ENCODE assay signal across 8 cellular contexts in the genomic region with DNA sequence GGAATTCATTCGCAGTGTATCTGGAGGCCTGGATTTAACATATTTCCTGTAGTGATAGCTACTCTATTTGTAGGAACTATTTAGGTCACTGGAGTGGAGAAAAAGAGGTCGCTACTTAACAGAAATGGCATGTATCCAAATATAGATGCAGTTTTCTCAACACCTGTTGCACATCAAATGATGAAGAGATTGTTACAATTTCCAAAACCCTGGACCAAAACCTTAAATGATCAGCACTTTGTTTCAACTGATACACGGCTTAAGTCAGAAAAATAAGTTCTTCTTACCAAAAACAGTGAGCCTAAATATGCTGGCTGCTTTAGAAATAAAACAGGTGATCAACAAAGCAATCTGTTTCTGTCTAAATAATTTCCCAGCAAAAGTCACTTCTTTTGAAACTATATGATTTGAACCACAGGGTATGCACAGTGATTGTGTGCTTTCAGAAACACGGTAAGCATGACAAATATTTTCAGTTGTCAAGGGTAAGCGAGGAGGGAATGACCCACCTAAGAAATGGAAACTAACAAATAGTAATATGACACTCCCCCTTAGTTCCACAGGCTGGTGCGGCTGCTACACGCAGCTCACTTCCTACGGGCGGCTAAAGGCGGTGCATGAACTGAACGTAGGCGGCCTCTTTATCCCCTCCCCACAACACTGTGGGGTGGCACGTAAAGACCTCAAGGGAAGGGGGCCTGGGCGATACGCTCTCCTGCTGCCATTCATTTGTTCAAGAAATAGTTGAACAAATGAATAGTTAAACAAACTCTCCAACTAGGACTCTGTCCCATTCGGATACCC. TPM values are rescaled to one million over a fixed set of nuclear protein-coding genes. Genes with fewer than 3 reads are reported as not detected.
DNase-seq lines count a peak whose midpoint lies in the region; ATAC-seq and TF ChIP-seq lines count a peak whose summit lies in the region.

No MANE protein-coding gene starts in this region.

- peaks cover 18% of the 10 kb centered on the region in 2 donors for H3K27me3 Mint-ChIP-seq in stimulated activated naive B cell treated with anti-CD40 and anti-IgM and Interleukin-4, amounts not matched to agents 10 μg/mL and 1 μg/mL and 100 μg/mL, for 72 hours

- peak overlapping the region; percentile 97 for H3K27ac Mint-ChIP-seq in stimulated activated naive B cell treated with anti-CD40 and anti-IgM and Interleukin-4, amounts not matched to agents 10 μg/mL and 1 μg/mL and 100 μg/mL, for 72 hours

- H3K4me3 Mint-ChIP-seq in stimulated activated naive B cell treated with anti-CD40 and anti-IgM and Interleukin-4, amounts not matched to agents 10 μg/mL and 1 μg/mL and 100 μg/mL, for 72 hours = peak overlapping the region; percentile 92 to 94

- no peak for TF ChIP-seq CTCF in epithelial cell of proximal tubule (conservative IDR thresholded peaks at IDR 0.05; ENCODE audit: low read depth, low read length)

- H3K36me3 Mint-ChIP-seq in stimulated activated naive B cell treated with anti-CD40 and anti-IgM and Interleukin-4, amounts not matched to agents 10 μg/mL and 1 μg/mL and 100 μg/mL, for 72 hours = peaks cover 33 to 40% of the 10 kb centered on the region in 2 donors

- H3K4me3 ChIP-seq in epithelial cell of proximal tubule (ENCODE audit: low read depth, low read length) = peak overlapping the region; percentile 84

- peaks cover 48 to 65% of the 10 kb centered on the region in 2 donors for H3K4me1 Mint-ChIP-seq in stimulated activated naive B cell treated with anti-CD40 and anti-IgM and Interleukin-4, amounts not matched to agents 10 μg/mL and 1 μg/mL and 100 μg/mL, for 72 hours

- peak; percentile 58 for DNase-seq in AG08395 (ENCODE audit: low spot score)
- DNase-seq in NCI-H774 (lab: John Stamatoyannopoulos, UW) = peak; percentile 51
- peak; percentile 49 for DNase-seq in activated CD8-positive, alpha-beta memory T cell treated with anti-CD3 and anti-CD28 coated beads, Interleukin-2, amount 50 U/mL, for 1 hour (ENCODE audit: extremely low read depth)
- no peak for DNase-seq in epithelial cell of proximal tubule (ENCODE audit: low read depth)
- DNase-seq in myocyte (ENCODE audit: low read depth) = peak; percentile 61
- peak; percentile 71 for DNase-seq in stimulated activated naive B cell treated with anti-CD40 and anti-IgM and Interleukin-4, amounts not matched to agents 10 μg/mL and 1 μg/mL and 100 μg/mL, for 72 hours

- peak; percentile 57 for ATAC-seq in GM18868 (IDR thresholded peaks at IDR 0.05; ENCODE audit: unreplicated experiment)
- peak; percentile 49 for ATAC-seq in HG03095 (IDR thresholded peaks at IDR 0.05; ENCODE audit: unreplicated experiment)
- ATAC-seq in stimulated activated naive B cell treated with anti-CD40 and anti-IgM and Interleukin-4, amounts not matched to agents 10 μg/mL and 1 μg/mL and 100 μg/mL, for 72 hours (replicated peaks) = peak; percentile 64 to 66

- no peaks in the 10 kb centered on the region for H3K9me3 Mint-ChIP-seq in stimulated activated naive B cell treated with anti-CD40 and anti-IgM and Interleukin-4, amounts not matched to agents 10 μg/mL and 1 μg/mL and 100 μg/mL, for 72 hours

RNA-seq across cellular contexts. Expression of gene EHD4, which starts 1.1 kb away (rescaled TPM):
- total RNA-seq in epithelial cell of proximal tubule = 30.2 and 44.7 TPM in 2 replicates
- total RNA-seq in myocyte = 5.1 and 9.7 TPM in 2 replicates
- polyA plus RNA-seq in myocyte (2012) = 18.9 TPM

RNA-seq across cellular contexts. Expression of gene PLA2G4E, which starts 49.6 kb away (rescaled TPM):
- total RNA-seq in epithelial cell of proximal tubule (not detected in 2 replicates), myocyte (not detected in 2 replicates)
- not detected for polyA plus RNA-seq in myocyte (2012)
